ENCODE assay signal across 8 cellular contexts in genomic region chr20:59031326-59032022, GRCh38. TPM values are rescaled to one million over a fixed set of nuclear protein-coding genes. Genes with fewer than 3 reads are reported as not detected.
DNase-seq lines count a peak whose midpoint lies in the region; ATAC-seq and TF ChIP-seq lines count a peak whose summit lies in the region.

No MANE protein-coding gene starts in this region.

- H3K27ac ChIP-seq in cardiac muscle cell: peak overlapping the region; percentile 90

- peaks cover 16% of the 10 kb centered on the region for H3K4me1 Mint-ChIP-seq in glutamatergic neuron (ENCODE audit: low read depth, unreplicated experiment)
- H3K4me1 Mint-ChIP-seq in stimulated activated effector memory CD8-positive, alpha-beta T cell treated with anti-CD3 and anti-CD28 coated beads, Interleukin-12 subunit alpha, Interleukin-12 subunit beta, amount 100 ng/mL, for 72 hours: peaks cover 54% of the 10 kb centered on the region

- intact Hi-C loops in Right ventricle myocardium inferior (cut with DNase I): loop anchor here (2.0 kb wide), 2 partner anchors 51 to 141 kb away; partner anchors contain the start of gene NELFCD

- H3K9me3 Mint-ChIP-seq in glutamatergic neuron (ENCODE audit: unreplicated experiment): peaks cover 3% of the 10 kb centered on the region
- no peaks in the 10 kb centered on the region for H3K9me3 Mint-ChIP-seq in stimulated activated effector memory CD8-positive, alpha-beta T cell treated with anti-CD3 and anti-CD28 coated beads, Interleukin-12 subunit alpha, Interleukin-12 subunit beta, amount 100 ng/mL, for 72 hours

- TF ChIP-seq CTCF in cardiac muscle cell (IDR thresholded peaks at IDR 0.05; ENCODE audit: low read depth, low read length) (no peak), WI38 (IDR thresholded peaks at IDR 0.05; ENCODE audit: low read depth, low read length) (no peak), glutamatergic neuron (IDR thresholded peaks at IDR 0.05; ENCODE audit: partially characterized antibody, unreplicated experiment) (no peak)

- H3K27me3 ChIP-seq in cardiac muscle cell: no peaks in the 10 kb centered on the region

- peak overlapping the region; percentile 82 for H3K4me3 ChIP-seq in cardiac muscle cell
- peak overlapping the region; percentile 82 for H3K4me3 ChIP-seq in WI38 (ENCODE audit: low read depth, low read length)

- peaks cover 5% of the 10 kb centered on the region for H3K36me3 Mint-ChIP-seq in glutamatergic neuron (ENCODE audit: unreplicated experiment)
- peaks cover 92% of the 10 kb centered on the region for H3K36me3 Mint-ChIP-seq in stimulated activated effector memory CD8-positive, alpha-beta T cell treated with anti-CD3 and anti-CD28 coated beads, Interleukin-12 subunit alpha, Interleukin-12 subunit beta, amount 100 ng/mL, for 72 hours

- peaks cover 35% of the 10 kb centered on the region for H3K36me3 ChIP-seq in cardiac muscle cell

- peak overlapping the region; percentile 94 for H3K4me3 Mint-ChIP-seq in glutamatergic neuron (ENCODE audit: unreplicated experiment)
- peak overlapping the region; percentile 86 for H3K4me3 Mint-ChIP-seq in stimulated activated effector memory CD8-positive, alpha-beta T cell treated with anti-CD3 and anti-CD28 coated beads, Interleukin-12 subunit alpha, Interleukin-12 subunit beta, amount 100 ng/mL, for 72 hours

- H3K9me3 ChIP-seq in cardiac muscle cell (ENCODE audit: low read depth): no peaks in the 10 kb centered on the region

- no peaks in the 10 kb centered on the region for H3K27me3 Mint-ChIP-seq in glutamatergic neuron (ENCODE audit: unreplicated experiment)

- no peak for ATAC-seq in Right ventricle myocardium inferior
- ATAC-seq in stimulated activated effector memory CD8-positive, alpha-beta T cell treated with anti-CD3 and anti-CD28 coated beads, Interleukin-12 subunit alpha, Interleukin-12 subunit beta, amount 100 ng/mL, for 72 hours: peak; percentile 3
- no peak for ATAC-seq in HG02763 (IDR thresholded peaks at IDR 0.05; ENCODE audit: unreplicated experiment)
- no peak for ATAC-seq in HG03442 (IDR thresholded peaks at IDR 0.05; ENCODE audit: unreplicated experiment)

- DNase-seq in cardiac muscle cell (ENCODE audit: low read depth in 1 of 2, low spot score in 1 of 2) (peak in 1 of 2 donors; percentile 10), Right ventricle myocardium inferior (ENCODE audit: missing footprints) (no peak), glutamatergic neuron (no peak)
- DNase-seq in stimulated activated effector memory CD8-positive, alpha-beta T cell treated with anti-CD3 and anti-CD28 coated beads, Interleukin-12 subunit alpha, Interleukin-12 subunit beta, amount 100 ng/mL, for 72 hours (ENCODE audit: low spot score in 2 of 2): peak in 1 of 2 donors; percentile 64
- no peak for DNase-seq in activated effector memory CD4-positive, alpha-beta T cell treated with Interleukin-2 at 50 U/mL for 16 hours

- H3K27ac Mint-ChIP-seq in glutamatergic neuron (ENCODE audit: unreplicated experiment): peak overlapping the region; percentile 56
- H3K27ac Mint-ChIP-seq in stimulated activated effector memory CD8-positive, alpha-beta T cell treated with anti-CD3 and anti-CD28 coated beads, Interleukin-12 subunit alpha, Interleukin-12 subunit beta, amount 100 ng/mL, for 72 hours: peak overlapping the region; percentile 92

- peaks cover 24% of the 10 kb centered on the region for H3K4me1 ChIP-seq in cardiac muscle cell (ENCODE audit: low read depth)

RNA-seq across cellular contexts. Expression of gene ATP5F1E, which starts 0.7 kb away (rescaled TPM):
- total RNA-seq in cardiac muscle cell: 17.9 and 34.9 TPM in 2 replicates
- 211 and 281 TPM in 2 replicates for polyA plus RNA-seq in cardiac muscle cell
- 132 TPM for total RNA-seq in Right ventricle myocardium inferior
- 53.5 TPM for total RNA-seq in glutamatergic neuron (ENCODE audit: unreplicated experiment)

RNA-seq across cellular contexts. Expression of gene PRELID3B, which starts 11.1 kb away (rescaled TPM):
- total RNA-seq in cardiac muscle cell: 37.6 and 40.9 TPM in 2 replicates
- 30.0 and 39.5 TPM in 2 replicates for polyA plus RNA-seq in cardiac muscle cell
- 45.7 TPM for total RNA-seq in Right ventricle myocardium inferior
- total RNA-seq in glutamatergic neuron (ENCODE audit: unreplicated experiment): 65.5 TPM

RNA-seq across cellular contexts. Expression of gene TUBB1, which starts 12.2 kb away (rescaled TPM):
- total RNA-seq in cardiac muscle cell: 0.03 TPM in 1 of 2 replicates, not detected in the other
- 0.06 TPM in 1 of 2 replicates, not detected in the other for polyA plus RNA-seq in cardiac muscle cell
- 0.27 TPM for total RNA-seq in Right ventricle myocardium inferior
- not detected for total RNA-seq in glutamatergic neuron (ENCODE audit: unreplicated experiment)

RNA-seq across cellular contexts. Expression of gene CTSZ, which starts 24.4 kb away (rescaled TPM):
- total RNA-seq in cardiac muscle cell: 60.6 and 71.3 TPM in 2 replicates
- polyA plus RNA-seq in cardiac muscle cell: 3.7 and 6.6 TPM in 2 replicates
- total RNA-seq in Right ventricle myocardium inferior: 138 TPM
- 13.1 TPM for total RNA-seq in glutamatergic neuron (ENCODE audit: unreplicated experiment)

RNA-seq across cellular contexts. Expression of gene NELFCD, which starts 50.4 kb away (rescaled TPM):
- 69.4 and 77.3 TPM in 2 replicates for total RNA-seq in cardiac muscle cell
- polyA plus RNA-seq in cardiac muscle cell: 109 and 114 TPM in 2 replicates
- 30.6 TPM for total RNA-seq in Right ventricle myocardium inferior
- total RNA-seq in glutamatergic neuron (ENCODE audit: unreplicated experiment): 112 TPM
